Comparison of ENCODE assay signal across 9 cellular contexts in genomic region chr4:53640576-53641459, GRCh38. TPM values are rescaled to one million over a fixed set of nuclear protein-coding genes. Genes with fewer than 3 reads are reported as not detected.
A peak's percentile ranks its signal among the peaks of the same experiment; 100 is the strongest.
DNase-seq lines count a peak whose midpoint lies in the region; ATAC-seq and FAIRE-seq lines count a peak whose summit lies in the region.
"Had no signal": no experiment of that assay in that cellular context is flagged by ENCODE, and none has a peak within 500 bp of the region (broad histone marks: within the 10 kb centered on the region; RNA-seq: fewer than 3 reads in every experiment).

No MANE protein-coding gene starts in this region.

- FAIRE-seq in RCC 7860 (lab: Jason Lieb, UNC): no peak

- ATAC-seq in GM19395 (IDR thresholded peaks at IDR 0.05; ENCODE audit: unreplicated experiment): peak; percentile 78
- ATAC-seq in HG03103 (IDR thresholded peaks at IDR 0.05; ENCODE audit: low read depth, unreplicated experiment): peak; percentile 68
- no peak for ATAC-seq in activated CD8-positive, alpha-beta memory T cell treated with anti-CD3 and anti-CD28 coated beads, Interleukin-2, amount 10 ng/mL, durations not matched to agents 7 days and 5 days

- no peaks in the 10 kb centered on the region for H3K9me3 Mint-ChIP-seq in activated CD8-positive, alpha-beta memory T cell treated with anti-CD3 and anti-CD28 coated beads, Interleukin-2, amount 10 ng/mL, durations not matched to agents 7 days and 5 days (ENCODE audit: low read depth)

- CTCF ChIA-PET in activated CD8-positive, alpha-beta memory T cell treated with anti-CD3 and anti-CD28 coated beads, Interleukin-2, amount 10 ng/mL, durations not matched to agents 7 days and 5 days (lab: Charles Lee): no interaction called here

- H3K4me3 Mint-ChIP-seq in activated CD8-positive, alpha-beta memory T cell treated with anti-CD3 and anti-CD28 coated beads, Interleukin-2, amount 10 ng/mL, durations not matched to agents 7 days and 5 days: no peak overlapping the region

- no peaks in the 10 kb centered on the region for H3K36me3 Mint-ChIP-seq in activated CD8-positive, alpha-beta memory T cell treated with anti-CD3 and anti-CD28 coated beads, Interleukin-2, amount 10 ng/mL, durations not matched to agents 7 days and 5 days

- DNase-seq in DMS153 treated with DMSO at 0.1 percent for 48 hours (lab: John Stamatoyannopoulos, UW; ENCODE audit: unreplicated experiment): peak; percentile 75
- peak; percentile 47 for DNase-seq in SHP77 treated with DMSO at 0.1 percent for 48 hours (lab: John Stamatoyannopoulos, UW)
- DNase-seq in AML-193 (lab: John Stamatoyannopoulos, UW): no peak
- DNase-seq in RCC 7860 (ENCODE audit: low spot score): no peak
- DNase-seq in activated gamma-delta T cell treated with Interleukin-2 at 50 U/mL for 16 hours: no peak
- no peak for DNase-seq in activated CD8-positive, alpha-beta memory T cell treated with anti-CD3 and anti-CD28 coated beads, Interleukin-2, amount 10 ng/mL, durations not matched to agents 7 days and 5 days
- DNase-seq: dermis blood vessel endothelial cell had no signal

- no peak overlapping the region for H3K27ac Mint-ChIP-seq in activated CD8-positive, alpha-beta memory T cell treated with anti-CD3 and anti-CD28 coated beads, Interleukin-2, amount 10 ng/mL, durations not matched to agents 7 days and 5 days

- H3K27me3 Mint-ChIP-seq in activated CD8-positive, alpha-beta memory T cell treated with anti-CD3 and anti-CD28 coated beads, Interleukin-2, amount 10 ng/mL, durations not matched to agents 7 days and 5 days: peaks cover 7% of the 10 kb centered on the region

- no peaks in the 10 kb centered on the region for H3K4me1 Mint-ChIP-seq in activated CD8-positive, alpha-beta memory T cell treated with anti-CD3 and anti-CD28 coated beads, Interleukin-2, amount 10 ng/mL, durations not matched to agents 7 days and 5 days

RNA-seq across cellular contexts. Expression of gene LNX1, which starts 49.5 kb away (rescaled TPM):
- total RNA-seq in activated CD8-positive, alpha-beta memory T cell treated with anti-CD3 and anti-CD28 coated beads, Interleukin-2, amount 10 ng/mL, durations not matched to agents 7 days and 5 days: not detected

Comparison
In these comparisons a context has a peak if more than half of its experiments do, and no peak if none do; other contexts are left out.
1. DNase-seq: peak in DMS153 treated with DMSO at 0.1 percent for 48 hours (single experiment) and SHP77 treated with DMSO at 0.1 percent for 48 hours (single experiment); none in AML-193 (0 of 2), RCC 7860 (single experiment), activated gamma-delta T cell treated with Interleukin-2 at 50 U/mL for 16 hours (single experiment) and activated CD8-positive, alpha-beta memory T cell treated with anti-CD3 and anti-CD28 coated beads, Interleukin-2, amount 10 ng/mL, durations not matched to agents 7 days and 5 days (single experiment).